8 cellular contexts compared by ENCODE assay signal in the genomic region with DNA sequence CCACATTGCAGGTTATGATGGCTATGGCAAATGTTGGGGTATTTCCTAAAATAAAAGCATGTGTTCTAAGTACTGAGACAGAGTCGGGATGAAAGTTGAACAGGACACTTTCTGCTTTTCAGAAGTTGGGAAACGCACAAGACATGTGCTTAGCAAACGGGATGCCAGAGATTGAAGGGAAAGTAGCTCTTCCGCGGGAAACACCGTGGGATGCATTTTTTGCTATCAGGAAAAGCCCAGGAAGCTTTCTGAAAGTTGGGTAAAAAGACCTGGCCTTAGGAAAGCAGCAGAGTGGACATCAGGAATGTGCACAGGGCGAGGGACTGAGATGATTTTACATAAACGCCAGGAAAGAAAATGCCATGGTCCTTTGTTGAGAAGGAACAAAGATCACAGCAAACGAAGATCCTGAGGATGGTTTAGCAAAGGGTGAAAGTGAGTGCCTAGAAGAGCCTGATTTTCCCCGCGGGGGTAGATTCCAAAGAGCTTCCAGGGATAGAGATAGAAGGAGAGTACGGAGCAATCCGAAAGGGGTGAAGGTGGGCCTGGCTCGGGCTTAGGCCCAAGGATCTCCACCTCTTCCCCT. TPM values are rescaled to one million over a fixed set of nuclear protein-coding genes. Genes with fewer than 3 reads are reported as not detected.
DNase-seq lines count a peak whose midpoint lies in the region; ATAC-seq and TF ChIP-seq lines count a peak whose summit lies in the region.

No MANE protein-coding gene starts in this region.

- no peaks in the 10 kb centered on the region for H3K9me3 ChIP-seq in mononuclear cell (ENCODE audit: low read depth, low read length)

- H3K4me1 Mint-ChIP-seq in MCF 10A (ENCODE audit: insufficient read depth, unreplicated experiment): peaks cover 11% of the 10 kb centered on the region

- BruUV-seq in MCF 10A (replicated peaks; lab: Mats Ljungman, UMichigan): no TSS peak

- peak overlapping the region; percentile 13 for H3K27ac Mint-ChIP-seq in MCF 10A (ENCODE audit: low read depth, unreplicated experiment)

- H3K27me3 Mint-ChIP-seq in MCF 10A (ENCODE audit: insufficient read depth, unreplicated experiment): no peaks in the 10 kb centered on the region

- DNase-seq in ACHN: peak; percentile 19
- peak; percentile 22 for DNase-seq in HT-29 (ENCODE audit: low spot score)
- peak; percentile 34 for DNase-seq in MCF 10A (ENCODE audit: unreplicated experiment)
- DNase-seq in activated CD8-positive, alpha-beta memory T cell treated with anti-CD3 and anti-CD28 coated beads for 24 hours: no peak
- no peak for DNase-seq in NCI-H69 (lab: John Stamatoyannopoulos, UW)

- POLR2A ChIA-PET in MCF 10A (lab: Yijun Ruan, JAX): interaction anchor here (0.7 to 2.4 kb wide), 12 partner anchors 9 to 731 kb away, joined by 3 to 10 read pairs (median 4); partner anchors contain the start of genes ARIH2, CCDC51, TMA7 and ZNF589

- TF ChIP-seq CTCF in MCF 10A (IDR thresholded peaks at IDR 0.05; ENCODE audit: unreplicated experiment): no peak

- H3K9me3 Mint-ChIP-seq in MCF 10A (ENCODE audit: unreplicated experiment): no peaks in the 10 kb centered on the region

- CTCF ChIA-PET in MCF 10A (lab: Yijun Ruan, JAX): interaction anchor here (1.1 to 1.2 kb wide), 2 partner anchors 98 to 249 kb away, joined by 3 read pairs; no protein-coding TSS in a partner anchor

- H3K27me3 ChIP-seq in mononuclear cell (ENCODE audit: insufficient read depth, low read length): no peaks in the 10 kb centered on the region

- peaks cover 20% of the 10 kb centered on the region for H3K4me1 ChIP-seq in mononuclear cell (ENCODE audit: insufficient read depth, low read length)

- intact Hi-C loops in MCF 10A (cut with micrococcal nuclease): no loop called here

- H3K4me3 Mint-ChIP-seq in MCF 10A (ENCODE audit: unreplicated experiment): peak overlapping the region; percentile 79

- peaks cover 24% of the 10 kb centered on the region for H3K36me3 Mint-ChIP-seq in MCF 10A (ENCODE audit: insufficient read depth, unreplicated experiment)

- peak overlapping the region; percentile 73 for H3K4me3 ChIP-seq in mononuclear cell (ENCODE audit: low read length)

- no peak for ATAC-seq in HG03159 (IDR thresholded peaks at IDR 0.05; ENCODE audit: unreplicated experiment)
- no peak for ATAC-seq in HG02642 (IDR thresholded peaks at IDR 0.05; ENCODE audit: poor library complexity, unreplicated experiment)

- in situ Hi-C loops in ACHN (cut with HindIII; ENCODE audit: low pct_ligation_motif_present, low pct_unique_long_range_greater_than_20kb, low sequenced_read_pairs): no loop called here

RNA-seq across cellular contexts. Expression of gene CDC25A, which starts 1.1 kb away (rescaled TPM):
- total RNA-seq in HT-29 (2014; rRNA removed; shearing (Covaris generic)): 16.3 and 33.6 TPM in 2 replicates
- 7.3 and 8.6 TPM in 2 replicates for total RNA-seq in MCF 10A (2022)
- 0.21 TPM for total RNA-seq in mononuclear cell

RNA-seq across cellular contexts. Expression of gene CAMP, which starts 36.2 kb away (rescaled TPM):
- not detected in 2 replicates for total RNA-seq in HT-29 (2014; rRNA removed; shearing (Covaris generic))
- total RNA-seq in MCF 10A (2022) (0.72 and 2.4 TPM in 2 replicates), mononuclear cell (not detected)

RNA-seq across cellular contexts. Expression of gene ZNF589, which starts 53.8 kb away (rescaled TPM):
- 3.4 and 4.4 TPM in 2 replicates for total RNA-seq in HT-29 (2014; rRNA removed; shearing (Covaris generic))
- total RNA-seq in MCF 10A (2022): 5.6 and 5.7 TPM in 2 replicates
- total RNA-seq in mononuclear cell: 10.6 TPM

Comparison
In these comparisons a context has a peak if more than half of its experiments do, and no peak if none do; other contexts are left out.
1. DNase-seq: peak in ACHN (single experiment), HT-29 (single experiment) and MCF 10A (single experiment); none in activated CD8-positive, alpha-beta memory T cell treated with anti-CD3 and anti-CD28 coated beads for 24 hours (single experiment) and NCI-H69 (single experiment).